21 cellular contexts compared by ENCODE assay signal in the genomic region with DNA sequence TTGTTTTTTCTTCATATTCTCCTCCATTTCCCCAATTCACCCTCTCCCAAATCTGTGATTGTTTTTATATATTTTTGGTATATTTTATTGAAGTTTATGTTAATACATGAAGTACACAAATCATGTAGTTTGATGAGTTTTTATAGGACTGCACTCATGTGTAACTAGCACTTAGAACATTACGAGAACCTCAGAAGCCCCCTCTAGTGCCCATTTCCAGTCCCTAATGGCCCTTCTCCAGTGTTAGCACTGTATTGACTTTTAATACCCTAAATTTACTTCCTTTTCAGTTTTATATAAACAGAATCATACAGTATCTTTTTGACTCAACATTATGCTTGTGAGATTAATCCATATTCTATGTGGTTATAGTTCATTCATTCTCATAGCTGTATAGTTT. TPM values are rescaled to one million over a fixed set of nuclear protein-coding genes. Genes with fewer than 3 reads are reported as not detected.
DNase-seq lines count a peak whose midpoint lies in the region; ATAC-seq and TF ChIP-seq lines count a peak whose summit lies in the region.
"Had no signal": no experiment of that assay in that cellular context is flagged by ENCODE, and none has a peak within 500 bp of the region (broad histone marks: within the 10 kb centered on the region; RNA-seq: fewer than 3 reads in every experiment).

No MANE protein-coding gene starts in this region.

- no peak overlapping the region for H3K18ac ChIP-seq in mesendoderm (ENCODE audit: low read length)

- H4K20me1 ChIP-seq in DOHH2 (ENCODE audit: control insufficient read depth, insufficient read depth, low read depth, low read length): no peaks in the 10 kb centered on the region
- H4K20me1 ChIP-seq: BLaER1 treated with 17β-estradiol and CSF1 and Interleukin-3, amounts not matched to agents 10 nM and 100 nM had no signal

- H2BK15ac ChIP-seq in mesendoderm (replicated peaks; ENCODE audit: low read depth): no peak overlapping the region

- no peak overlapping the region for H3K9ac ChIP-seq in mesendoderm (ENCODE audit: low read length)
- H3K9ac ChIP-seq: BLaER1 treated with 17β-estradiol and CSF1 and Interleukin-3, amounts not matched to agents 10 nM and 100 nM had no signal

- DNase-seq in HT-29 (ENCODE audit: low spot score): peak; percentile 12
- DNase-seq in SK-MEL-5 (ENCODE audit: low read depth, low spot score): peak; percentile 31
- peak; percentile 38 for DNase-seq in mesendoderm
- no peak for DNase-seq in CD1c-positive myeloid dendritic cell (ENCODE audit: extremely low spot score)
- DNase-seq in stimulated activated CD8-positive, alpha-beta memory T cell treated with anti-CD3 and anti-CD28 coated beads, Interleukin-4, amount 100 ng/mL, for 48 hours: no peak
- DNase-seq: adrenal gland, foreskin melanocyte, H7, left ventricle myocardium inferior, NCI-H2029, NCI-H526, ovary, Peyer's patch, small intestine, T-helper 1 cell, transverse colon had no signal

- H3K4me1 ChIP-seq in DOHH2 (ENCODE audit: control insufficient read depth, low read length) (no peaks in the 10 kb centered on the region), mesendoderm (ENCODE audit: control insufficient read depth, low read depth, low read length) (no peaks in the 10 kb centered on the region)
- H3K4me1 ChIP-seq: adrenal gland, left ventricle myocardium inferior, Peyer's patch, transverse colon had no signal

- no peak overlapping the region for H3K56ac ChIP-seq in mesendoderm (ENCODE audit: low read length)

- no peak overlapping the region for H3K23ac ChIP-seq in mesendoderm (ENCODE audit: low read length)

- H4K8ac ChIP-seq in mesendoderm (ENCODE audit: low read depth, low read length): no peak overlapping the region

- ATAC-seq in HG03097 (IDR thresholded peaks at IDR 0.05; ENCODE audit: low FRiP score, unreplicated experiment) (no peak), GM18502 (IDR thresholded peaks at IDR 0.05; ENCODE audit: poor library complexity, unreplicated experiment) (no peak)
- ATAC-seq: activated T-helper 17 cell treated with anti-CD3 and anti-CD28 coated beads, Interleukin-2, amount 50 U/mL, for 72 hours had no signal

- no peak overlapping the region for H2AK5ac ChIP-seq in mesendoderm (ENCODE audit: low read length)

- no peaks in the 10 kb centered on the region for H3K79me1 ChIP-seq in mesendoderm (ENCODE audit: low read length)

- WGBS in mesendoderm (ENCODE audit: extremely low coverage, insufficient coverage, low lambda C conversion rate): no CpG with 5 or more reads among the region's 1 CpG

- H3K27me3 ChIP-seq in DOHH2 (ENCODE audit: control insufficient read depth, low read length): no peaks in the 10 kb centered on the region
- no peaks in the 10 kb centered on the region for H3K27me3 ChIP-seq in mesendoderm (ENCODE audit: insufficient read depth, low read length, poor library complexity)
- H3K27me3 ChIP-seq: adrenal gland; BLaER1 treated with 17β-estradiol and CSF1 and Interleukin-3, amounts not matched to agents 10 nM and 100 nM; ovary; Peyer's patch; transverse colon had no signal

- H3K36me3 ChIP-seq in DOHH2 (ENCODE audit: control insufficient read depth, low read length): no peaks in the 10 kb centered on the region
- H3K36me3 ChIP-seq in mesendoderm (ENCODE audit: control insufficient read depth, insufficient read depth, low read length): no peaks in the 10 kb centered on the region
- H3K36me3 ChIP-seq: adrenal gland, ovary had no signal

- H4K5ac ChIP-seq in mesendoderm (ENCODE audit: low read length): no peak overlapping the region

- H3K9me3 ChIP-seq in DOHH2 (ENCODE audit: control insufficient read depth, insufficient read depth, low read length): no peaks in the 10 kb centered on the region
- H3K9me3 ChIP-seq: BLaER1 treated with 17β-estradiol and CSF1 and Interleukin-3, amounts not matched to agents 10 nM and 100 nM; left ventricle myocardium inferior; ovary; Peyer's patch; transverse colon had no signal

- no peaks in the 10 kb centered on the region for H3K9me2 ChIP-seq in DOHH2 (replicated peaks; ENCODE audit: control insufficient read depth, low read length)

- no peak overlapping the region for H2BK5ac ChIP-seq in mesendoderm (ENCODE audit: low read length)

- H3K4me2 ChIP-seq in DOHH2 (ENCODE audit: low read length) (no peak overlapping the region), mesendoderm (ENCODE audit: low read length) (no peak overlapping the region)
- H3K4me2 ChIP-seq: BLaER1 treated with 17β-estradiol and CSF1 and Interleukin-3, amounts not matched to agents 10 nM and 100 nM had no signal

- in situ Hi-C loops in SK-MEL-5 (cut with HindIII; ENCODE audit: low pct_unique_long_range_greater_than_20kb, low sequenced_read_pairs): no loop called here

- H2BK120ac ChIP-seq in mesendoderm (ENCODE audit: low read depth, low read length): no peak overlapping the region

- H3K4me3 ChIP-seq in DOHH2 (ENCODE audit: low read length) (no peak overlapping the region), mesendoderm (ENCODE audit: low read length) (no peak overlapping the region)
- H3K4me3 ChIP-seq: adrenal gland; BLaER1 treated with 17β-estradiol and CSF1 and Interleukin-3, amounts not matched to agents 10 nM and 100 nM; left ventricle myocardium inferior; ovary; Peyer's patch; transverse colon had no signal

- H3K4ac ChIP-seq in mesendoderm (ENCODE audit: low read depth, low read length): no peak overlapping the region

- peak; percentile 19 for TF ChIP-seq CTCF in DOHH2 (IDR thresholded peaks at IDR 0.05; ENCODE audit: low read depth, low read length, poor library complexity, severe bottlenecking)

- H3K27ac ChIP-seq in DOHH2 (ENCODE audit: low read depth, low read length) (no peak overlapping the region), mesendoderm (ENCODE audit: low read depth, low read length) (no peak overlapping the region)
- H3K27ac ChIP-seq: adrenal gland; BLaER1 treated with 17β-estradiol and CSF1 and Interleukin-3, amounts not matched to agents 10 nM and 100 nM; left ventricle myocardium inferior; ovary; Peyer's patch; transverse colon had no signal

- no peaks in the 10 kb centered on the region for H3F3A ChIP-seq in DOHH2 (ENCODE audit: control insufficient read depth, insufficient read depth)

- H3K79me2 ChIP-seq in DOHH2 (ENCODE audit: control insufficient read depth, low read length) (no peaks in the 10 kb centered on the region), mesendoderm (ENCODE audit: control insufficient read depth, insufficient read depth, low read length) (no peaks in the 10 kb centered on the region)

RNA-seq across cellular contexts. Expression of gene FKTN, which starts 18.5 kb away (rescaled TPM):
- total RNA-seq in HT-29 (2014; rRNA removed; shearing (Covaris generic)): 4.0 and 7.9 TPM in 2 replicates
- 12.7 and 17.5 TPM in 2 replicates for total RNA-seq in SK-MEL-5 (2014; rRNA removed; shearing (Covaris generic))
- 10.0 and 11.7 TPM in 2 replicates for polyA plus RNA-seq in SK-MEL-5 (2015; cell fraction: cytosol; rRNA removed)
- 23.3 and 38.8 TPM in 2 replicates for polyA plus RNA-seq in SK-MEL-5 (2015; cell fraction: nucleus; rRNA removed)
- 8.0 TPM for polyA plus RNA-seq in mesendoderm (2013, experiment 1 of 2)
- polyA plus RNA-seq in mesendoderm (2013, experiment 2 of 2): 7.1 TPM

Comparison
In these comparisons a context has a peak if more than half of its experiments do, and no peak if none do; other contexts are left out.
1. DNase-seq: peak in HT-29 (single experiment), SK-MEL-5 (single experiment) and mesendoderm (single experiment); none in CD1c-positive myeloid dendritic cell (single experiment) and stimulated activated CD8-positive, alpha-beta memory T cell treated with anti-CD3 and anti-CD28 coated beads, Interleukin-4, amount 100 ng/mL, for 48 hours (single experiment).